In the genomic region with DNA sequence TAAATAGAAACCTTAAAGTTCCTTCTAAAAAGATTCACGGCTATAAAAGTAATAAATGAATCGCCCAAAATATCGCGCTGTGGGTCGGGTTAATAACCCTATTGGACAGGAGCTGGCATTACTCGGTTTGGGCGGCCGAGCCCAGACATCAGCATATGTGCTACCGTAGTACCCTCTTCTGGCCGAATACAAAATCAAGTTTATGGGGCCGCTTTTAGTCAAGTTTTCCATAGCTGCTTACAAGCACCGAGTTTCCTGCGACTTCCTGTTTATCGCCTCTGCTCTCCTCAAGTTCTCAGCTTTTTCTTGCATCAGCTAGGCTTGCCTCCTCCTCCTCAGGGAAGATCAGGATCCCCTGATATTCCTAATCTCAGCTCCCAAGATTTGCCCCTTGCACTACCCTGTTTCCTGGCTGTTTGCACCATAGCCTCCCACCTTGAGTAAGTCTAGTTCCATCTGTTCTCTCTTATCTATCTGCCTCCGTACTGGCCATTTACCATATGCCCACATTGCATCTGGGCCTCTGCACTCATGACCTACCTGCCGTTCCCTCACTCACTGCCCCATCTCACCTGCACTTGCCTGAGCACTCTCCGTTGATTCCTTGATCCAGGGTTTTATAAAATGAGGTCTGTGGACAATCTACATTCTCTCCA, we compare ENCODE assay signal across 9 cellular contexts. TPM values are rescaled to one million over a fixed set of nuclear protein-coding genes. Genes with fewer than 3 reads are reported as not detected.
DNase-seq lines count a peak whose midpoint lies in the region; ATAC-seq and TF ChIP-seq lines count a peak whose summit lies in the region.
"Had no signal": no experiment of that assay in that cellular context is flagged by ENCODE, and none has a peak within 500 bp of the region (broad histone marks: within the 10 kb centered on the region; RNA-seq: fewer than 3 reads in every experiment).

No MANE protein-coding gene starts in this region.

- TF ChIP-seq CTCF in adrenal gland (IDR thresholded peaks at IDR 0.05) (peak in 4 of 6 experiments; percentile 5 to 39 (median 19)), esophagus muscularis mucosa (IDR thresholded peaks at IDR 0.05) (no peak)

- intact Hi-C loops in adrenal gland (cut with DNase I) (no loop called here), esophagus muscularis mucosa (cut with DNase I) (no loop called here)

- WGBS in adrenal gland, 4 donors, result 53 to 72% (median 61%) methylated on average over 17 of the region's 17 CpGs
- 71% methylated on average over 17 of the region's 17 CpGs for WGBS in esophagus muscularis mucosa

- peaks cover 0 to 3% of the 10 kb centered on the region in 2 donors for H3K36me3 ChIP-seq in adrenal gland (replicated peaks in 1 of 2)
- H3K36me3 ChIP-seq in skeletal muscle satellite cell (ENCODE audit: insufficient read depth, low read length), result no peaks in the 10 kb centered on the region
- peaks cover 7 to 12% (median 10%) of the 10 kb centered on the region in 4 donors for H3K36me3 ChIP-seq in esophagus muscularis mucosa

- H3K27ac ChIP-seq in adrenal gland (no peak overlapping the region), esophagus muscularis mucosa (replicated peaks in 1 of 4) (no peak overlapping the region)
- H3K27ac ChIP-seq: KMS-11 had no signal

- H3K4me3 ChIP-seq in adrenal gland (no peak overlapping the region), skeletal muscle satellite cell (ENCODE audit: low read length) (no peak overlapping the region), esophagus muscularis mucosa (no peak overlapping the region)

- TF ChIP-seq EP300 in esophagus muscularis mucosa (IDR thresholded peaks at IDR 0.05), result no peak

- in situ Hi-C loops in SK-MEL-5 (cut with HindIII; ENCODE audit: low pct_unique_long_range_greater_than_20kb, low sequenced_read_pairs), result no loop called here

- no peak overlapping the region for H3K9ac ChIP-seq in skeletal muscle satellite cell (ENCODE audit: low read depth, low read length)
- H3K9ac ChIP-seq: KMS-11 had no signal

- H3K9me3 ChIP-seq in adrenal gland (replicated peaks in 1 of 3), result no peaks in the 10 kb centered on the region
- no peaks in the 10 kb centered on the region for H3K9me3 ChIP-seq in skeletal muscle satellite cell (replicated peaks; ENCODE audit: low read length)
- H3K9me3 ChIP-seq in esophagus muscularis mucosa, result no peaks in the 10 kb centered on the region

- H3K27me3 ChIP-seq in adrenal gland (no peaks in the 10 kb centered on the region), skeletal muscle satellite cell (ENCODE audit: control insufficient read depth, insufficient read depth, low read length) (no peaks in the 10 kb centered on the region), esophagus muscularis mucosa (no peaks in the 10 kb centered on the region)

- H3K4me2 ChIP-seq in skeletal muscle satellite cell (ENCODE audit: low read length), result peak overlapping the region; percentile 13
- H3K4me2 ChIP-seq: KMS-11 had no signal

- TF ChIP-seq POLR2A in adrenal gland (IDR thresholded peaks at IDR 0.05), result no peak
- TF ChIP-seq POLR2A in esophagus muscularis mucosa (IDR thresholded peaks at IDR 0.05; ENCODE audit: low read depth), result no peak

- ATAC-seq in GM19452 (IDR thresholded peaks at IDR 0.05; ENCODE audit: unreplicated experiment), result peak; percentile 84
- ATAC-seq in HG03378 (IDR thresholded peaks at IDR 0.05; ENCODE audit: unreplicated experiment), result peak; percentile 77

- H3K4me1 ChIP-seq in adrenal gland (replicated peaks in 1 of 2) (no peaks in the 10 kb centered on the region), skeletal muscle satellite cell (ENCODE audit: control insufficient read depth, insufficient read depth, low read length) (no peaks in the 10 kb centered on the region), esophagus muscularis mucosa (no peaks in the 10 kb centered on the region)

- DNase-seq in DMS 273 treated with DMSO at 0.1 percent for 48 hours (lab: John Stamatoyannopoulos, UW) (peak; percentile 39), SK-MEL-5 (ENCODE audit: low read depth, low spot score) (peak; percentile 81), adrenal gland (peak in 3 of 7 donors; percentile 22 to 32 (median 27)), esophagus muscularis mucosa (ENCODE audit: extremely low spot score) (no peak), NCI-H1417 (lab: John Stamatoyannopoulos, UW) (no peak)

RNA-seq across cellular contexts. Expression of a gene that starts 56.1 kb away (rescaled TPM):
- 117 and 133 TPM in 2 replicates for total RNA-seq in SK-MEL-5 (2014; rRNA removed; shearing (Covaris generic))
- polyA plus RNA-seq in SK-MEL-5 (2015; cell fraction: cytosol; rRNA removed), result 41.0 and 50.1 TPM in 2 replicates
- 76.4 and 87.4 TPM in 2 replicates for polyA plus RNA-seq in SK-MEL-5 (2015; cell fraction: nucleus; rRNA removed)
- total RNA-seq in adrenal gland (100 to 1,000 TPM; 124 to 466 (median 241) TPM), esophagus muscularis mucosa (10 to 100 TPM; 40.9 to 53.2 (median 48.0) TPM)
- polyA plus RNA-seq in adrenal gland, result 100 to 1,000 TPM in 1 of 3 donors, 10 to 100 TPM in 2; 22.5 to 141 (median 49.9) TPM
- 100 and 109 TPM in 2 replicates for total RNA-seq in skeletal muscle satellite cell (2012; rRNA removed)

Comparison
In these comparisons a context has a peak if more than half of its experiments do, and no peak if none do; other contexts are left out.
1. DNase-seq: peak in DMS 273 treated with DMSO at 0.1 percent for 48 hours (single experiment) and SK-MEL-5 (single experiment); none in esophagus muscularis mucosa (single experiment) and NCI-H1417 (0 of 3).
2. CTCF ChIP-seq: peak in adrenal gland (4 of 6); none in esophagus muscularis mucosa (0 of 3).